ENCODE assay signal across 16 cellular contexts in the genomic region with DNA sequence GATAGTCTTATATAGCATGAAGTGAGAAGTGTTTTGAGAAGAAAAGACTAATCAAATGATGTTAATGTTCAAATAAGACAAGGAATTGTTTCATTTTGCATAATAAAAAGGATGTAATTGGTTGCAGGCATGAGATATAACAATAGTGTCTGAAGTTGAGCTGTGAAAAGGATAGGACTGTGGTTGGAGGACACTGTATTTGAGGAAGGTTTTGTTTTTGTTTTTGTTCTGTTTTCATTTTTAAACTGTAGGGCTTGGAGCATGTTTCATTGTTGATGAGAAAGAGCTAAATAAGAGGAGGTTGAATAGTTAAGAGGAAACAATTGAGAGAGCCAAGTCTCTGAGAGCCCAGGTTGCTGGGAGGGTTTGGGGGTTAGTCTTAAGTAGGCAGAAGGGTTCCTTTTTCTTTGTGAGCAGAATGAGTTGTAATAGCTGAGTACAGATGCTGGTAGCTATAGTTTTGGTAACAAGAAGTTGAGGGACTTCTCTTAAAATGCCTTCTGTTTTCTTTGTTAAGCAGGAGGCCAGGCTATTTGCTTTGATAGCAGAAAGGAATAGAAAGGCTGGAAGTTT. TPM values are rescaled to one million over a fixed set of nuclear protein-coding genes. Genes with fewer than 3 reads are reported as not detected.
A peak's percentile ranks its signal among the peaks of the same experiment; 100 is the strongest.
DNase-seq lines count a peak whose midpoint lies in the region; ATAC-seq, FAIRE-seq and TF ChIP-seq lines count a peak whose summit lies in the region.
"Had no signal": no experiment of that assay in that cellular context is flagged by ENCODE, and none has a peak within 500 bp of the region (broad histone marks: within the 10 kb centered on the region; RNA-seq: fewer than 3 reads in every experiment).

No MANE protein-coding gene starts in this region.

- dilution Hi-C loops in keratinocyte (cut with MboI; ENCODE audit: extremely low pct_ligation_motif_present, low sequenced_read_pairs) = no loop called here

- peak; percentile 49 for FAIRE-seq in keratinocyte (lab: Jason Lieb, UNC)
- FAIRE-seq: bronchial epithelial cell, TTC549 had no signal

- intact Hi-C loops in CD4-positive, alpha-beta T cell (cut with DNase I, micrococcal nuclease) = no loop called here
- intact Hi-C loops in Calu3 (cut with micrococcal nuclease; ENCODE audit: unreplicated experiment) = no loop called here

- no peak for DNase-seq in CD4-positive, alpha-beta T cell
- DNase-seq in OCI-M1 (lab: John Stamatoyannopoulos, UW) = peak; percentile 45
- DNase-seq in keratinocyte (ENCODE audit: low read depth, low spot score) = no peak
- DNase-seq in UCSD-AML1 (lab: John Stamatoyannopoulos, UW; ENCODE audit: unreplicated experiment) = no peak
- DNase-seq in epidermal melanocyte (ENCODE audit: insufficient read length, low spot score) = no peak
- no peak for DNase-seq in Calu3
- DNase-seq: activated T-cell treated with anti-CD3 and anti-CD28 coated beads for 4 hours, NCI-H526 treated with DMSO at 0.1 percent for 48 hours, Right ventricle myocardium superior had no signal

- peaks cover 80% of the 10 kb centered on the region for H3K4me1 Mint-ChIP-seq in CD4-positive, alpha-beta T cell (ENCODE audit: low read depth)
- no peaks in the 10 kb centered on the region for H3K4me1 Mint-ChIP-seq in Calu3 (ENCODE audit: low read depth, unreplicated experiment)

- peak overlapping the region; percentile 2 for H3K4me3 Mint-ChIP-seq in CD4-positive, alpha-beta T cell
- no peak overlapping the region for H3K4me3 Mint-ChIP-seq in Calu3 (ENCODE audit: low read depth, unreplicated experiment)

- H3K4me2 ChIP-seq in keratinocyte (ENCODE audit: control insufficient read depth, extremely low read depth, insufficient read depth, low read depth, low read length) = no peak overlapping the region
- H3K4me2 ChIP-seq: BLaER1 had no signal

- H3K9ac ChIP-seq in keratinocyte (ENCODE audit: control insufficient read depth, extremely low read depth, insufficient read depth, low read length) = no peak overlapping the region
- H3K9ac ChIP-seq: BLaER1 had no signal

- ATAC-seq in CD4-positive, alpha-beta T cell (ENCODE audit: poor library complexity) = no peak
- ATAC-seq in GM19395 (IDR thresholded peaks at IDR 0.05; ENCODE audit: unreplicated experiment) (peak; percentile 45), HG03439 (IDR thresholded peaks at IDR 0.05; ENCODE audit: unreplicated experiment) (no peak)

- POLR2A ChIA-PET in CD4-positive, alpha-beta T cell (lab: Charles Lee) = interaction anchor here (0.6 to 3.1 kb wide), 3 partner anchors 25 to 61 kb away, joined by 3 to 16 read pairs (median 3); partner anchors contain the start of gene CCDC91

- no peaks in the 10 kb centered on the region for H3K36me3 ChIP-seq in keratinocyte (ENCODE audit: control insufficient read depth in 2 of 2, extremely low read depth in 1 of 2, insufficient read depth in 2 of 2, low read length in 2 of 2)
- H3K36me3 ChIP-seq: BLaER1 had no signal

- H3K9me3 Mint-ChIP-seq in CD4-positive, alpha-beta T cell = no peaks in the 10 kb centered on the region
- no peaks in the 10 kb centered on the region for H3K9me3 Mint-ChIP-seq in Calu3 (ENCODE audit: low read depth, unreplicated experiment)

- H3K9me3 ChIP-seq in CD4-positive, alpha-beta T cell (ENCODE audit: control insufficient read depth, low read length) = no peaks in the 10 kb centered on the region
- H3K9me3 ChIP-seq in keratinocyte (ENCODE audit: control insufficient read depth, low read depth, low read length) = no peaks in the 10 kb centered on the region
- H3K9me3 ChIP-seq: BLaER1 had no signal

- H3K27me3 Mint-ChIP-seq in CD4-positive, alpha-beta T cell = no peaks in the 10 kb centered on the region
- H3K27me3 Mint-ChIP-seq in Calu3 (ENCODE audit: unreplicated experiment) = no peaks in the 10 kb centered on the region

- H3K9me1 ChIP-seq in keratinocyte (ENCODE audit: control insufficient read depth, extremely low read depth, insufficient read depth, low read length) = no peaks in the 10 kb centered on the region

- H3K79me2 ChIP-seq in keratinocyte (ENCODE audit: control insufficient read depth, insufficient read depth, low read length) = no peaks in the 10 kb centered on the region

- CTCF ChIA-PET in CD4-positive, alpha-beta T cell (lab: Charles Lee) = interaction anchor here (0.8 kb wide), 1 partner anchor 15 kb away, joined by 3 read pairs; no protein-coding TSS in a partner anchor
- CTCF ChIA-PET in Calu3 (lab: Charles Lee) = no interaction called here

- H2AFZ ChIP-seq in keratinocyte (ENCODE audit: control insufficient read depth, low read length) = no peak overlapping the region

- H3K27ac ChIP-seq in CD4-positive, alpha-beta T cell (ENCODE audit: low read depth, low read length) = no peak overlapping the region
- H3K27ac ChIP-seq in keratinocyte (ENCODE audit: control insufficient read depth, insufficient read depth, low read length) = no peak overlapping the region
- H3K27ac ChIP-seq: BLaER1, epithelial cell of prostate had no signal

- TF ChIP-seq CTCF in CD4-positive, alpha-beta T cell (IDR thresholded peaks at IDR 0.05) = no peak
- no peak for TF ChIP-seq CTCF in keratinocyte (optimal IDR thresholded peaks at IDR 0.05 in 1 of 3, IDR thresholded peaks at IDR 0.05 in 1 of 3, conservative IDR thresholded peaks at IDR 0.05 in 1 of 3; ENCODE audit: extremely low read depth in 1 of 3, insufficient read depth in 2 of 3, low read length in 3 of 3)
- no peak for TF ChIP-seq CTCF in Calu3 (IDR thresholded peaks at IDR 0.05; ENCODE audit: unreplicated experiment)

- peaks cover 2% of the 10 kb centered on the region for H3K4me1 ChIP-seq in keratinocyte (ENCODE audit: control insufficient read depth, extremely low read depth, insufficient read depth, low read length)
- H3K4me1 ChIP-seq: BLaER1 had no signal

- no peak overlapping the region for H3K4me3 ChIP-seq in keratinocyte (ENCODE audit: control insufficient read depth in 2 of 3, extremely low read depth in 1 of 3, insufficient read depth in 2 of 3, low read depth in 1 of 3, low read length in 3 of 3)
- H3K4me3 ChIP-seq: BLaER1, lung had no signal

- peak overlapping the region; percentile 54 for H3K27ac Mint-ChIP-seq in CD4-positive, alpha-beta T cell
- H3K27ac Mint-ChIP-seq in Calu3 (ENCODE audit: unreplicated experiment) = no peak overlapping the region

- H3K27me3 ChIP-seq in CD4-positive, alpha-beta T cell (ENCODE audit: control insufficient read depth, insufficient read depth, low read length) = no peaks in the 10 kb centered on the region
- no peaks in the 10 kb centered on the region for H3K27me3 ChIP-seq in keratinocyte (ENCODE audit: control insufficient read depth, extremely low read depth, insufficient read depth, low read length)
- H3K27me3 ChIP-seq: BLaER1 had no signal

- no peaks in the 10 kb centered on the region for H3K36me3 Mint-ChIP-seq in CD4-positive, alpha-beta T cell (ENCODE audit: low read depth)
- H3K36me3 Mint-ChIP-seq in Calu3 (ENCODE audit: insufficient read depth, unreplicated experiment) = no peaks in the 10 kb centered on the region

- BruUV-seq in Calu3 (replicated peaks; lab: Mats Ljungman, UMichigan) = no TSS peak

- no peaks in the 10 kb centered on the region for H4K20me1 ChIP-seq in keratinocyte (ENCODE audit: control insufficient read depth, extremely low read depth, insufficient read depth, low read length)
- H4K20me1 ChIP-seq: BLaER1 had no signal

RNA-seq across cellular contexts. Expression of gene CCDC91, which starts 58.4 kb away (rescaled TPM):
- 10 to 100 TPM; 52.9 to 55.3 TPM for total RNA-seq in CD4-positive, alpha-beta T cell
- 18.8 to 29.8 TPM (median 26.5 TPM) in 3 replicates for polyA plus RNA-seq in keratinocyte
- polyA plus RNA-seq in keratinocyte (2011; ENCODE audit: low read depth) = 182 TPM
- polyA plus RNA-seq in keratinocyte (2011; cell fraction: cytosol; rRNA removed) = 21.7 and 35.5 TPM in 2 replicates
- 21.9 and 27.3 TPM in 2 replicates for polyA plus RNA-seq in keratinocyte (2011; cell fraction: nucleus; rRNA removed)
- 20.6 TPM in 2 replicates for polyA plus RNA-seq in keratinocyte (2012; ENCODE audit: low replicate concordance)
- polyA minus RNA-seq in keratinocyte = 17.8 to 37.2 TPM (median 26.5 TPM) in 3 replicates
- 32.4 TPM for polyA minus RNA-seq in keratinocyte (2011; cell fraction: cytosol; rRNA and poly(A)+ RNA removed)
- polyA minus RNA-seq in keratinocyte (2011; cell fraction: nucleus; rRNA and poly(A)+ RNA removed) = 32.4 and 65.9 TPM in 2 replicates
- total RNA-seq in Calu3 (2022) = 25.6 and 30.9 TPM in 2 replicates
